Comparison of ENCODE assay signal across 22 cellular contexts in the genomic region with DNA sequence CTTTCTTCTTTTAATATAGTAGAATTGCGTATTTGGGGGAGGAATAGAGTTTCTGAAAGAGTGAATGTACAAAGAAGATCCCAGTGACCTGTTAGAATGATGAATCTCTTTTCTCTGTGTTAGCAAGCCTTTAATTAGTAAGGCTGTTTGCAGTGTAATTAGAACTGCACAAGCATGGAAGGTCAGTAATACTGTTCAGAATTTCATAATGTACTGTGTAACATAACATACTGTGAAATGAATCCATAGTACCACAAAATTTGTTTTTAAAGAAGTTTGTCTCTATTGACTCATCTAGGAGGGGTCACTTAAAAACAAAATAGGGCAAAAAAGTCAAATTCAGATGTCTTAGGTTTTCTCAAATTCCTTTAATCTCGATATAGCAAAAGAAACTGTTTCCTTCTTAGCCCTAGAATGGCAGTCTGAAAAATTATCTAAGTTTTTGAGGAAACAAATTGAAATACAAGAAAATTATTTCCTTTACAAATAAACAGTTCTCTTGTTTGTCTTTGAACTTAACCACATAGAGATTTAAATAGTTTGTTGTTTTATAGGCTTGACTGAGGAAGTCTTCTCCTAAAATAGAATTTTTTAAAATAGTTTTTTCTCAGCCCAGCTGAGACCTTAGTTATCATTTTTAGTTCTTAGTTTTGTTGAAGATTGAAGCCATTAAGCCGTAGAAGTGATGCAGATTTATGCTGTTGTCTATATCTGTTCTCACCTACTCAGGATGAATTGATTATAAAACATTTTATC. TPM values are rescaled to one million over a fixed set of nuclear protein-coding genes. Genes with fewer than 3 reads are reported as not detected.
DNase-seq lines count a peak whose midpoint lies in the region; ATAC-seq, FAIRE-seq and TF ChIP-seq lines count a peak whose summit lies in the region.
"Had no signal": no experiment of that assay in that cellular context is flagged by ENCODE, and none has a peak within 500 bp of the region (broad histone marks: within the 10 kb centered on the region; RNA-seq: fewer than 3 reads in every experiment).

No MANE protein-coding gene starts in this region.

- dilution Hi-C loops in endothelial cell of umbilical vein (cut with MboI; ENCODE audit: extremely low pct_ligation_motif_present, low sequenced_read_pairs) = no loop called here

- no peaks in the 10 kb centered on the region for H3K36me3 Mint-ChIP-seq in stimulated activated effector memory CD8-positive, alpha-beta T cell treated with anti-CD3 and anti-CD28 coated beads, Interleukin-12 subunit alpha, Interleukin-12 subunit beta, amount 100 ng/mL, for 72 hours
- H3K36me3 Mint-ChIP-seq: natural killer cell treated with Interleukin-12 subunit alpha and Interleukin-12 subunit beta and Interleukin-15 and Interleukin-18, amount 100 ng/mL, for 72 hours had no signal

- H3K9me1 ChIP-seq in endothelial cell of umbilical vein (replicated peaks; ENCODE audit: control insufficient read depth, extremely low read depth, insufficient read depth, low read length) = no peaks in the 10 kb centered on the region

- H3K9ac ChIP-seq in MM.1S (ENCODE audit: low read length) (peak overlapping the region; percentile 29; the same call in 1 of the 2 replicates), endothelial cell of umbilical vein (replicated peaks; ENCODE audit: extremely low read depth, insufficient read depth, low read length) (no peak overlapping the region)

- POLR2A ChIA-PET in endothelial cell of umbilical vein (lab: Charles Lee) = no interaction called here

- H3F3A ChIP-seq in MM.1S (ENCODE audit: insufficient read depth, low read length) = peaks cover 32% of the 10 kb centered on the region

- H3K36me3 ChIP-seq in MM.1S (replicated peaks; ENCODE audit: insufficient read depth, low read length) (no peaks in the 10 kb centered on the region), endothelial cell of umbilical vein (ENCODE audit: control insufficient read depth in 2 of 2, extremely low read depth in 1 of 2, insufficient read depth in 2 of 2, low read length in 2 of 2) (no peaks in the 10 kb centered on the region)
- H3K36me3 ChIP-seq: colonic mucosa, tibial nerve had no signal

- no peak overlapping the region for H3K4me3 Mint-ChIP-seq in stimulated activated effector memory CD8-positive, alpha-beta T cell treated with anti-CD3 and anti-CD28 coated beads, Interleukin-12 subunit alpha, Interleukin-12 subunit beta, amount 100 ng/mL, for 72 hours
- H3K4me3 Mint-ChIP-seq: activated CD4-positive, alpha-beta T cell treated with anti-CD3 and anti-CD28 coated beads for 36 hours; activated T-helper 17 cell treated with anti-CD3 and anti-CD28 coated beads, Interleukin-2, amount 50 U/mL, for 72 hours; brain; natural killer cell treated with Interleukin-12 subunit alpha and Interleukin-12 subunit beta and Interleukin-15 and Interleukin-18, amount 100 ng/mL, for 72 hours; stimulated activated naive CD8-positive, alpha-beta T cell treated with anti-CD3 and anti-CD28 coated beads, Interleukin-15, Interleukin-2, amounts not matched to agents 100 ng/mL and 50 ng/mL, for 24 hours had no signal

- no peak for TF ChIP-seq POLR2A in GM12891 (IDR thresholded peaks at IDR 0.05; ENCODE audit: low read depth, low read length)
- no peak for TF ChIP-seq POLR2A in endothelial cell of umbilical vein (IDR thresholded peaks at IDR 0.05; ENCODE audit: low read depth, low read length)

- no peak for ATAC-seq in stimulated activated effector memory CD8-positive, alpha-beta T cell treated with anti-CD3 and anti-CD28 coated beads, Interleukin-12 subunit alpha, Interleukin-12 subunit beta, amount 100 ng/mL, for 72 hours
- no peak for ATAC-seq in GM21576 (IDR thresholded peaks at IDR 0.05; ENCODE audit: unreplicated experiment)
- ATAC-seq: activated CD4-positive, alpha-beta T cell treated with anti-CD3 and anti-CD28 coated beads for 36 hours; activated T-helper 17 cell treated with anti-CD3 and anti-CD28 coated beads, Interleukin-2, amount 50 U/mL, for 72 hours; natural killer cell treated with Interleukin-12 subunit alpha and Interleukin-12 subunit beta and Interleukin-15 and Interleukin-18, amount 100 ng/mL, for 72 hours had no signal

- H3K4me2 ChIP-seq in MM.1S (ENCODE audit: low read depth, low read length) (peak overlapping the region; percentile 76), endothelial cell of umbilical vein (ENCODE audit: insufficient read depth, low read length) (peak overlapping the region; percentile 12)

- H3K9me3 ChIP-seq in MM.1S (replicated peaks; ENCODE audit: insufficient read depth, low read length) (no peaks in the 10 kb centered on the region), endothelial cell of umbilical vein (replicated peaks; ENCODE audit: control insufficient read depth, insufficient read depth, low read length) (no peaks in the 10 kb centered on the region)
- H3K9me3 ChIP-seq: colonic mucosa, tibial nerve had no signal

- CTCF ChIA-PET in endothelial cell of umbilical vein (lab: Charles Lee) = interaction anchor here (0.6 to 1.2 kb wide), 3 partner anchors 71 to 213 kb away, joined by 3 read pairs; no protein-coding TSS in a partner anchor

- H3K27ac ChIP-seq in MM.1S (ENCODE audit: low read length) (peak overlapping the region; percentile 53; the same call in 1 of the 2 replicates), endothelial cell of umbilical vein (ENCODE audit: insufficient read depth, low read depth, low read length) (no peak overlapping the region)
- H3K27ac ChIP-seq: colonic mucosa, RWPE1 had no signal

- H4K20me1 ChIP-seq in MM.1S (ENCODE audit: insufficient read depth, low read length) (no peaks in the 10 kb centered on the region), endothelial cell of umbilical vein (replicated peaks; ENCODE audit: control insufficient read depth, extremely low read depth, insufficient read depth, low read length) (no peaks in the 10 kb centered on the region)

- no peaks in the 10 kb centered on the region for H3K9me3 Mint-ChIP-seq in stimulated activated effector memory CD8-positive, alpha-beta T cell treated with anti-CD3 and anti-CD28 coated beads, Interleukin-12 subunit alpha, Interleukin-12 subunit beta, amount 100 ng/mL, for 72 hours
- H3K9me3 Mint-ChIP-seq: activated T-helper 17 cell treated with anti-CD3 and anti-CD28 coated beads, Interleukin-2, amount 50 U/mL, for 72 hours; brain; natural killer cell treated with Interleukin-12 subunit alpha and Interleukin-12 subunit beta and Interleukin-15 and Interleukin-18, amount 100 ng/mL, for 72 hours; stimulated activated naive CD8-positive, alpha-beta T cell treated with anti-CD3 and anti-CD28 coated beads, Interleukin-15, Interleukin-2, amounts not matched to agents 100 ng/mL and 50 ng/mL, for 24 hours had no signal

- peaks cover 76% of the 10 kb centered on the region for H3K79me2 ChIP-seq in MM.1S (ENCODE audit: low read length)
- peaks cover 4% of the 10 kb centered on the region for H3K79me2 ChIP-seq in endothelial cell of umbilical vein (ENCODE audit: control insufficient read depth, insufficient read depth, low read length)

- TF ChIP-seq CTCF in MM.1S (IDR thresholded peaks at IDR 0.05; ENCODE audit: low read length) = no peak
- no peak for TF ChIP-seq CTCF in endothelial cell of umbilical vein (IDR thresholded peaks at IDR 0.05; ENCODE audit: extremely low read depth in 1 of 2, insufficient read depth in 1 of 2, low read depth in 1 of 2, low read length in 2 of 2)

- H3K4me1 ChIP-seq in MM.1S (ENCODE audit: low read length) = peaks cover 55% of the 10 kb centered on the region
- H3K4me1 ChIP-seq in endothelial cell of umbilical vein (ENCODE audit: control insufficient read depth, extremely low read depth, insufficient read depth, low read length) = peaks cover 21% of the 10 kb centered on the region
- H3K4me1 ChIP-seq: colonic mucosa had no signal

- peaks cover 7% of the 10 kb centered on the region for H3K4me1 Mint-ChIP-seq in stimulated activated effector memory CD8-positive, alpha-beta T cell treated with anti-CD3 and anti-CD28 coated beads, Interleukin-12 subunit alpha, Interleukin-12 subunit beta, amount 100 ng/mL, for 72 hours
- H3K4me1 Mint-ChIP-seq: activated T-helper 17 cell treated with anti-CD3 and anti-CD28 coated beads, Interleukin-2, amount 50 U/mL, for 72 hours had no signal

- FAIRE-seq in GM12891 (lab: Jason Lieb, UNC) (peak; percentile 59), endothelial cell of umbilical vein (lab: Jason Lieb, UNC) (no peak)

- H3K4me3 ChIP-seq in MM.1S (ENCODE audit: low read length) = peak overlapping the region; percentile 16; the same call in 1 of the 2 replicates
- no peak overlapping the region for H3K4me3 ChIP-seq in endothelial cell of umbilical vein (replicated peaks in 1 of 3; ENCODE audit: insufficient read depth in 1 of 3, low read depth in 1 of 3, low read length in 3 of 3)
- H3K4me3 ChIP-seq: colonic mucosa, tibial nerve had no signal

- intact Hi-C loops in endothelial cell of umbilical vein (cut with micrococcal nuclease) = no loop called here

- H3K27ac Mint-ChIP-seq in stimulated activated effector memory CD8-positive, alpha-beta T cell treated with anti-CD3 and anti-CD28 coated beads, Interleukin-12 subunit alpha, Interleukin-12 subunit beta, amount 100 ng/mL, for 72 hours = peak overlapping the region; percentile 40
- H3K27ac Mint-ChIP-seq: activated CD4-positive, alpha-beta T cell treated with anti-CD3 and anti-CD28 coated beads for 36 hours; activated T-helper 17 cell treated with anti-CD3 and anti-CD28 coated beads, Interleukin-2, amount 50 U/mL, for 72 hours; brain; natural killer cell treated with Interleukin-12 subunit alpha and Interleukin-12 subunit beta and Interleukin-15 and Interleukin-18, amount 100 ng/mL, for 72 hours had no signal

- no TSS peak for BruUV-seq in endothelial cell of umbilical vein (replicated peaks; lab: Mats Ljungman, UMichigan)

- no peaks in the 10 kb centered on the region for H3K27me3 ChIP-seq in MM.1S (replicated peaks; ENCODE audit: insufficient read depth, low read length)
- H3K27me3 ChIP-seq in endothelial cell of umbilical vein (ENCODE audit: control insufficient read depth in 2 of 2, insufficient read depth in 2 of 2, low read length in 2 of 2) = no peaks in the 10 kb centered on the region
- H3K27me3 ChIP-seq: colonic mucosa, tibial nerve had no signal

- no peak overlapping the region for H2AFZ ChIP-seq in MM.1S (ENCODE audit: low read length)
- H2AFZ ChIP-seq in endothelial cell of umbilical vein (ENCODE audit: low read depth, low read length) = no peak overlapping the region

- no peak for DNase-seq in GM12891 (ENCODE audit: insufficient read length, low spot score)
- peak; percentile 10 for DNase-seq in MM.1S
- peak; percentile 15 for DNase-seq in endothelial cell of umbilical vein (ENCODE audit: low read depth, low spot score)
- no peak for DNase-seq in stimulated activated effector memory CD8-positive, alpha-beta T cell treated with anti-CD3 and anti-CD28 coated beads, Interleukin-12 subunit alpha, Interleukin-12 subunit beta, amount 100 ng/mL, for 72 hours (ENCODE audit: low spot score in 2 of 2)
- DNase-seq in activated T-cell treated with anti-CD3 and anti-CD28 coated beads, Interleukin-2, amount 50 U/mL, for 48 hours = no peak
- no peak for DNase-seq in SK-N-DZ (ENCODE audit: low spot score)
- DNase-seq: activated CD4-positive, alpha-beta T cell treated with anti-CD3 and anti-CD28 coated beads for 36 hours; colonic mucosa; DND-41; KG1; mesendoderm; NCI-H1930; NCI-H226; posterior cingulate gyrus; stimulated activated CD4-positive, alpha-beta T cell treated with anti-CD3 and anti-CD28 coated beads, Interleukin-2, amount 100 ng/mL, for 24 hours had no signal

- no peaks in the 10 kb centered on the region for H3K9me2 ChIP-seq in MM.1S (replicated peaks; ENCODE audit: insufficient read depth, low read length)

RNA-seq across cellular contexts. Expression of a gene that starts 12.5 kb away (rescaled TPM):
- polyA plus RNA-seq in GM12891 (2012; ENCODE audit: low read depth, missing spikeins) = 33.4 TPM
- 38.1 and 46.5 TPM in 2 replicates for total RNA-seq in endothelial cell of umbilical vein
- 7.6 and 11.7 TPM in 2 replicates for polyA plus RNA-seq in endothelial cell of umbilical vein
- 20.8 and 22.6 TPM in 2 replicates for polyA plus RNA-seq in endothelial cell of umbilical vein (2011; cell fraction: cytosol; rRNA removed)
- 11.0 and 15.0 TPM in 2 replicates for polyA plus RNA-seq in endothelial cell of umbilical vein (2011; cell fraction: nucleus; rRNA removed)
- 44.7 and 51.9 TPM in 2 replicates for polyA plus RNA-seq in endothelial cell of umbilical vein (2012)
- polyA minus RNA-seq in endothelial cell of umbilical vein = 8.9 and 13.5 TPM in 2 replicates
- 22.1 TPM for polyA minus RNA-seq in endothelial cell of umbilical vein (2011; cell fraction: cytosol; rRNA and poly(A)+ RNA removed)
- 24.8 and 32.1 TPM in 2 replicates for polyA minus RNA-seq in endothelial cell of umbilical vein (2011; cell fraction: nucleus; rRNA and poly(A)+ RNA removed)
- polyA plus RNA-seq in SK-N-DZ (2014; cell fraction: cytosol; rRNA removed) = 39.0 and 46.9 TPM in 2 replicates
- polyA plus RNA-seq in SK-N-DZ (2014; cell fraction: nucleus; rRNA removed) = 19.6 and 30.3 TPM in 2 replicates

RNA-seq across cellular contexts. Expression of a gene that starts 12.9 kb away (rescaled TPM):
- 33.3 TPM for polyA plus RNA-seq in GM12891 (2012; ENCODE audit: low read depth, missing spikeins)
- total RNA-seq in endothelial cell of umbilical vein = 52.9 and 58.8 TPM in 2 replicates
- polyA plus RNA-seq in endothelial cell of umbilical vein = 28.6 and 34.0 TPM in 2 replicates
- polyA plus RNA-seq in endothelial cell of umbilical vein (2011; cell fraction: cytosol; rRNA removed) = 32.8 and 33.7 TPM in 2 replicates
- 36.0 and 49.9 TPM in 2 replicates for polyA plus RNA-seq in endothelial cell of umbilical vein (2011; cell fraction: nucleus; rRNA removed)
- 57.6 and 63.8 TPM in 2 replicates for polyA plus RNA-seq in endothelial cell of umbilical vein (2012)
- polyA minus RNA-seq in endothelial cell of umbilical vein = 60.2 and 63.1 TPM in 2 replicates
- polyA minus RNA-seq in endothelial cell of umbilical vein (2011; cell fraction: cytosol; rRNA and poly(A)+ RNA removed) = 36.4 TPM
- 43.1 and 61.3 TPM in 2 replicates for polyA minus RNA-seq in endothelial cell of umbilical vein (2011; cell fraction: nucleus; rRNA and poly(A)+ RNA removed)
- 39.2 and 40.3 TPM in 2 replicates for polyA plus RNA-seq in SK-N-DZ (2014; cell fraction: cytosol; rRNA removed)
- 11.9 and 17.6 TPM in 2 replicates for polyA plus RNA-seq in SK-N-DZ (2014; cell fraction: nucleus; rRNA removed)

Comparison
In these comparisons a context has a peak if more than half of its experiments do, and no peak if none do; other contexts are left out.
1. DNase-seq: peak in MM.1S (single experiment) and endothelial cell of umbilical vein (single experiment); none in GM12891 (single experiment), stimulated activated effector memory CD8-positive, alpha-beta T cell treated with anti-CD3 and anti-CD28 coated beads, Interleukin-12 subunit alpha, Interleukin-12 subunit beta, amount 100 ng/mL, for 72 hours (0 of 2), activated T-cell treated with anti-CD3 and anti-CD28 coated beads, Interleukin-2, amount 50 U/mL, for 48 hours (0 of 2) and SK-N-DZ (single experiment).